ENCODE assay signal across 8 cellular contexts in genomic region chr12:2944401-2945047, GRCh38. TPM values are rescaled to one million over a fixed set of nuclear protein-coding genes. Genes with fewer than 3 reads are reported as not detected.
A peak's percentile ranks its signal among the peaks of the same experiment; 100 is the strongest.
DNase-seq lines count a peak whose midpoint lies in the region; ATAC-seq and TF ChIP-seq lines count a peak whose summit lies in the region.

No MANE protein-coding gene starts in this region.

- peak overlapping the region; percentile 91 for H2AFZ ChIP-seq in HCT116 (ENCODE audit: low read depth, low read length, poor library complexity, severe bottlenecking)

- WGBS in sigmoid colon, 2 donors = 15 to 33% methylated on average over 24 of the region's 24 CpGs

- TF ChIP-seq POLR2A in HCT116 (IDR thresholded peaks at IDR 0.05; ENCODE audit: borderline replicate concordance, extremely low read depth, insufficient read depth, insufficient read length) (no peak), sigmoid colon (IDR thresholded peaks at IDR 0.05) (no peak)

- H3K27me3 Mint-ChIP-seq in activated naive CD8-positive, alpha-beta T cell = peaks cover 3% of the 10 kb centered on the region

- H3K27ac Mint-ChIP-seq in activated naive CD8-positive, alpha-beta T cell = no peak overlapping the region

- intact Hi-C loops in HCT116 (cut with micrococcal nuclease) = loop anchor here (1.0 kb wide), 2 partner anchors 59 to 91 kb away; no protein-coding TSS in a partner anchor
- intact Hi-C loops in left cardiac atrium (cut with DNase I) = loop anchor here (2.0 to 5.0 kb wide), 2 partner anchors 57 to 60 kb away; no protein-coding TSS in a partner anchor
- intact Hi-C loops in sigmoid colon (cut with DNase I) = loop anchor here (5.0 kb wide), 1 partner anchor 92 kb away; no protein-coding TSS in a partner anchor

- TF ChIP-seq RAD21 in HCT116 (IDR thresholded peaks at IDR 0.05; ENCODE audit: low read depth) = peak; percentile 84

- POLR2A ChIA-PET in HCT116 (lab: Charles Lee) = interaction anchor here (1.1 to 1.3 kb wide), 2 partner anchors 17 to 59 kb away, joined by 3 to 4 read pairs; no protein-coding TSS in a partner anchor

- no peak for TF ChIP-seq EP300 in sigmoid colon (IDR thresholded peaks at IDR 0.05)

- no peak overlapping the region for H3K27ac ChIP-seq in HCT116 (ENCODE audit: low read depth, low read length)
- H3K27ac ChIP-seq in sigmoid colon = no peak overlapping the region

- H3K36me3 ChIP-seq in HCT116 (ENCODE audit: control insufficient read depth in 1 of 2, insufficient read depth in 2 of 2, low read length in 2 of 2) = no peaks in the 10 kb centered on the region
- H3K36me3 ChIP-seq in sigmoid colon = peaks cover 0 to 20% (median 7%) of the 10 kb centered on the region in 4 donors

- peak overlapping the region; percentile 48 for H3K4me2 ChIP-seq in HCT116 (ENCODE audit: low read length)

- H3K9me3 Mint-ChIP-seq in activated naive CD8-positive, alpha-beta T cell (ENCODE audit: low read depth) = no peaks in the 10 kb centered on the region

- peak overlapping the region; percentile 13 for H3K4me3 Mint-ChIP-seq in activated naive CD8-positive, alpha-beta T cell

- no peaks in the 10 kb centered on the region for H3K9me2 ChIP-seq in HCT116 (ENCODE audit: insufficient read depth)

- H3K27me3 ChIP-seq in HCT116 (ENCODE audit: insufficient read depth, low read length) = no peaks in the 10 kb centered on the region
- no peaks in the 10 kb centered on the region for H3K27me3 ChIP-seq in sigmoid colon

- no TSS peak for BruUV-seq in HCT116 (replicated peaks; lab: Mats Ljungman, UMichigan)

- H3K9ac ChIP-seq in HCT116 (ENCODE audit: low read length) = no peak overlapping the region

- TF ChIP-seq CTCF in AG09319 (IDR thresholded peaks at IDR 0.05; ENCODE audit: low read depth, low read length) (peak; percentile 72), HCT116 (IDR thresholded peaks at IDR 0.05 in 2 of 3, conservative IDR thresholded peaks at IDR 0.05 in 1 of 3; ENCODE audit: borderline replicate concordance in 1 of 3, insufficient read depth in 1 of 3, low read depth in 2 of 3, low read length in 2 of 3) (peak; percentile 86 to 97 (median 92)), sigmoid colon (IDR thresholded peaks at IDR 0.05) (peak in 3 of 4 experiments; percentile 45 to 57 (median 53))

- ATAC-seq in HCT116 (peak; percentile 95), left cardiac atrium (peak; percentile 76 to 81), HG02759 (IDR thresholded peaks at IDR 0.05; ENCODE audit: unreplicated experiment) (no peak)

- CTCF ChIA-PET in HCT116 (lab: Charles Lee) = interaction anchor here (0.9 to 2.5 kb wide), 14 partner anchors 11 to 204 kb away, joined by 3 to 22 read pairs (median 4); partner anchors contain the start of genes FOXM1 and RHNO1

- peaks cover 2 to 11% of the 10 kb centered on the region in 2 experiments; a peak in 2 of 4 replicates for H3K4me1 ChIP-seq in HCT116 (ENCODE audit: control insufficient read depth in 1 of 2, insufficient read depth in 2 of 2, low read length in 2 of 2)
- no peaks in the 10 kb centered on the region for H3K4me1 ChIP-seq in sigmoid colon

- H3K4me3 ChIP-seq in HCT116 (replicated peaks in 1 of 2; ENCODE audit: low read depth in 1 of 2, low read length in 2 of 2) (no peak overlapping the region), sigmoid colon (no peak overlapping the region)

- H3K4me1 Mint-ChIP-seq in activated naive CD8-positive, alpha-beta T cell (ENCODE audit: low read depth) = no peaks in the 10 kb centered on the region

- H3K9me3 ChIP-seq in HCT116 (ENCODE audit: control insufficient read depth in 1 of 2, insufficient read depth in 1 of 2, low read depth in 1 of 2, low read length in 2 of 2) = no peaks in the 10 kb centered on the region
- no peaks in the 10 kb centered on the region for H3K9me3 ChIP-seq in sigmoid colon

- no peaks in the 10 kb centered on the region for H3K79me2 ChIP-seq in HCT116 (ENCODE audit: insufficient read depth, low read length)

- DNase-seq in AG09319 (ENCODE audit: extremely low read depth, low read depth) (no peak), HCT116 (ENCODE audit: low read depth, low spot score) (peak; percentile 34), SHP77 treated with DMSO at 0.1 percent for 48 hours (lab: John Stamatoyannopoulos, UW) (peak; percentile 1), left cardiac atrium (peak; percentile 44), sigmoid colon (peak; percentile 66), NK-92 (lab: John Stamatoyannopoulos, UW; ENCODE audit: unreplicated experiment) (no peak)

- RAD21 ChIA-PET in HCT116 (lab: Charles Lee; ENCODE audit: low non-redundant PET in 1 of 2, low total read pairs in 2 of 2, uncharacterized antibody in 2 of 2, unreplicated experiment in 2 of 2) = interaction anchor here in 1 of 2 experiments (0.7 to 0.9 kb wide), 2 partner anchors 58 to 59 kb away, joined by 3 read pairs; no protein-coding TSS in a partner anchor

- H3K36me3 Mint-ChIP-seq in activated naive CD8-positive, alpha-beta T cell = no peaks in the 10 kb centered on the region

- H4K20me1 ChIP-seq in HCT116 (ENCODE audit: insufficient read depth) = no peaks in the 10 kb centered on the region

TF ChIP-seq in HCT116, 20 proteins besides CTCF, POLR2A, EP300 and RAD21:
- no peak for TF ChIP-seq SP1 (IDR thresholded peaks at IDR 0.05; ENCODE audit: low read depth)
- no peak for TF ChIP-seq ELF1 (IDR thresholded peaks at IDR 0.05; ENCODE audit: borderline replicate concordance, low read depth)
- TF ChIP-seq TCF7L2 (IDR thresholded peaks at IDR 0.05; ENCODE audit: borderline replicate concordance, extremely low read depth, insufficient read depth, insufficient read length) = no peak
- TF ChIP-seq MAX (IDR thresholded peaks at IDR 0.05) = peak; percentile 59; the same call in 1 of the 2 replicates
- no peak for TF ChIP-seq EZH2phosphoT487 (IDR thresholded peaks at IDR 0.05; ENCODE audit: borderline replicate concordance)
- no peak for TF ChIP-seq SIN3A (IDR thresholded peaks at IDR 0.05; ENCODE audit: low read depth)
- no peak for TF ChIP-seq REST (IDR thresholded peaks at IDR 0.05; ENCODE audit: low read depth)
- no peak for TF ChIP-seq CEBPB (IDR thresholded peaks at IDR 0.05; ENCODE audit: low read depth)

RNA-seq across cellular contexts. Expression of gene TEAD4, which starts 14.7 kb away (rescaled TPM):
- total RNA-seq in HCT116 (2021; ENCODE audit: unreplicated experiment) (43.2 TPM), left cardiac atrium (10 to 100 TPM; 16.9 to 31.2 TPM), sigmoid colon (10 to 100 TPM in 1 of 4 donors, 1 to 10 TPM in 3; 2.9 to 31.2 (median 4.4) TPM)
- polyA plus RNA-seq in HCT116 (2012) = 30.4 and 32.2 TPM in 2 replicates
- polyA plus RNA-seq in sigmoid colon = 10 to 100 TPM in 1 of 3 donors, 1 to 10 TPM in 2; 1.6 to 16.3 (median 3.6) TPM

RNA-seq across cellular contexts. Expression of gene TULP3, which starts 53.8 kb away (rescaled TPM):
- total RNA-seq in HCT116 (2021; ENCODE audit: unreplicated experiment) (21.3 TPM), left cardiac atrium (10 to 100 TPM; 12.5 to 14.2 TPM), sigmoid colon (10 to 100 TPM; 17.8 to 32.1 (median 24.8) TPM)
- 26.2 and 26.5 TPM in 2 replicates for polyA plus RNA-seq in HCT116 (2012)
- 1 to 10 TPM; 3.0 to 9.6 (median 7.8) TPM for polyA plus RNA-seq in sigmoid colon

Comparison
In these comparisons a context has a peak if more than half of its experiments do, and no peak if none do; other contexts are left out.
1. DNase-seq: peak in HCT116 (single experiment), SHP77 treated with DMSO at 0.1 percent for 48 hours (single experiment), left cardiac atrium (single experiment) and sigmoid colon (single experiment); none in AG09319 (single experiment) and NK-92 (single experiment).
2. Peak in every context shown above with its lines, with median percentiles within 50 percentile points of each other: CTCF ChIP-seq.